In genomic region chr19:5765220-5765619, GRCh38 we compare ENCODE assay signal across 1 cellular context.
TF ChIP-seq lines count a peak whose summit lies in the region.

No MANE protein-coding gene starts in this region.

TF ChIP-seq in HepG2, 621 proteins besides CTCF, POLR2A, EP300 and RAD21:
- TF ChIP-seq MED13 (CRISPR knock-in tag; IDR thresholded peaks at IDR 0.05) (no peak), ZNF24 (IDR thresholded peaks at IDR 0.05) (peak; percentile 75; the same call in 1 of the 2 replicates)
- TF ChIP-seq, protein P1, sequence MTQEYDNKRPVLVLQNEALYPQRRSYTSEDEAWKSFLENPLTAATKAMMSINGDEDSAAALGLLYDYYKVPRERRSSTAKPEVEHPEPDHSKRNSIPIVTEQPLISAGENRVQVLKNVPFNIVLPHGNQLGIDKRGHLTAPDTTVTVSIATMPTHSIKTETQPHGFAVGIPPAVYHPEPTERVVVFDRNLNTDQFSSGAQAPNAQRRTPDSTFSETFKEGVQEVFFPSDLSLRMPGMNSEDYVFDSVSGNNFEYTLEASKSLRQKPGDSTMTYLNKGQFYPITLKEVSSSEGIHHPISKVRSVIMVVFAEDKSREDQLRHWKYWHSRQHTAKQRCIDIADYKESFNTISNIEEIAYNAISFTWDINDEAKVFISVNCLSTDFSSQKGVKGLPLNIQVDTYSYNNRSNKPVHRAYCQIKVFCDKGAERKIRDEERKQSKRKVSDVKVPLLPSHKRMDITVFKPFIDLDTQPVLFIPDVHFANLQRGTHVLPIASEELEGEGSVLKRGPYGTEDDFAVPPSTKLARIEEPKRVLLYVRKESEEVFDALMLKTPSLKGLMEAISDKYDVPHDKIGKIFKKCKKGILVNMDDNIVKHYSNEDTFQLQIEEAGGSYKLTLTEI (CRISPR knock-in tag; conservative IDR thresholded peaks at IDR 0.05), result no peak
